ENCODE assay signal across 8 cellular contexts in genomic region chr1:64898107-64898861, GRCh38.
DNase-seq lines count a peak whose midpoint lies in the region; ATAC-seq and TF ChIP-seq lines count a peak whose summit lies in the region.

No MANE protein-coding gene starts in this region.

- H3K27me3 ChIP-seq in PC-3 (ENCODE audit: low read length), result no peaks in the 10 kb centered on the region
- H3K27me3 ChIP-seq in breast epithelium, result no peaks in the 10 kb centered on the region
- H3K27me3 ChIP-seq in kidney epithelial cell (ENCODE audit: control insufficient read depth, insufficient read depth, low read length), result no peaks in the 10 kb centered on the region

- CTCF ChIA-PET in PC-3 (lab: Charles Lee), result interaction anchor here (1.2 kb wide), 1 partner anchor 122 kb away, joined by 3 read pairs; no protein-coding TSS in a partner anchor

- H3K9ac ChIP-seq in PC-3 (ENCODE audit: low read length), result peak overlapping the region; percentile 90

- H2AFZ ChIP-seq in PC-3 (ENCODE audit: low read length), result no peak overlapping the region

- DNase-seq in D341Med (ENCODE audit: low spot score) (peak; percentile 27), PC-3 (peak; percentile 96), breast epithelium (ENCODE audit: low spot score in 2 of 2) (peak; percentile 67 to 83), kidney epithelial cell (ENCODE audit: low read depth) (peak; percentile 99), OCI-M2 (lab: John Stamatoyannopoulos, UW; ENCODE audit: unreplicated experiment) (no peak)
- peak; percentile 30 for DNase-seq in stimulated activated CD4-positive, alpha-beta T cell treated with anti-CD3 and anti-CD28 coated beads, Interleukin-2, amount 100 ng/mL, for 4 hours (ENCODE audit: low read depth)

- ATAC-seq in GM19372 (IDR thresholded peaks at IDR 0.05; ENCODE audit: low read depth, unreplicated experiment), result peak; percentile 61
- ATAC-seq in HG03354 (IDR thresholded peaks at IDR 0.05; ENCODE audit: poor library complexity, severe bottlenecking, unreplicated experiment), result peak; percentile 75
- peak; percentile 97 for ATAC-seq in PC-3

- H3K9me3 ChIP-seq in PC-3 (ENCODE audit: low read length) (no peaks in the 10 kb centered on the region), breast epithelium (no peaks in the 10 kb centered on the region)

- peak overlapping the region; percentile 71 for H3K4me2 ChIP-seq in PC-3 (ENCODE audit: low read length)

- H3K79me2 ChIP-seq in PC-3 (ENCODE audit: low read length), result peaks cover 74% of the 10 kb centered on the region

- no TSS peak for BruUV-seq in PC-3 (replicated peaks; lab: Mats Ljungman, UMichigan)

- no peak for TF ChIP-seq CTCF in PC-3 (conservative IDR thresholded peaks at IDR 0.05; ENCODE audit: low read depth, low read length)
- no peak for TF ChIP-seq CTCF in breast epithelium (IDR thresholded peaks at IDR 0.05)
- no peak for TF ChIP-seq CTCF in kidney epithelial cell (IDR thresholded peaks at IDR 0.05; ENCODE audit: insufficient read depth, low read length, poor library complexity, severe bottlenecking)

- POLR2A ChIA-PET in PC-3 (lab: Charles Lee; ENCODE audit: unreplicated experiment), result interaction anchor here (0.5 to 1.1 kb wide), 5 partner anchors 20 to 553 kb away, joined by 3 to 9 read pairs (median 5); no protein-coding TSS in a partner anchor

- no peaks in the 10 kb centered on the region for H3K9me2 ChIP-seq in PC-3 (replicated peaks; ENCODE audit: low read length)

- peak overlapping the region; percentile 39; the same call in 1 of the 2 replicates for H3K4me3 ChIP-seq in PC-3 (ENCODE audit: low read length)
- no peak overlapping the region for H3K4me3 ChIP-seq in breast epithelium
- no peak overlapping the region for H3K4me3 ChIP-seq in kidney epithelial cell (ENCODE audit: low read depth, low read length)

- H3K4me1 ChIP-seq in PC-3 (ENCODE audit: insufficient read depth, low read length) (peaks cover 34% of the 10 kb centered on the region), breast epithelium (peaks cover 0 to 11% of the 10 kb centered on the region in 2 donors)

- H3K36me3 ChIP-seq in PC-3 (ENCODE audit: low read depth, low read length) (no peaks in the 10 kb centered on the region), breast epithelium (no peaks in the 10 kb centered on the region), kidney epithelial cell (ENCODE audit: control insufficient read depth, insufficient read depth, low read length) (no peaks in the 10 kb centered on the region)

- intact Hi-C loops in PC-3 (cut with micrococcal nuclease) (loop anchor here (1.0 to 2.0 kb wide), 2 partner anchors 18 to 67 kb away; no protein-coding TSS in a partner anchor), breast epithelium (cut with DNase I; ENCODE audit: low total_unique reads) (no loop called here)

- no peak for TF ChIP-seq POLR2A in breast epithelium (IDR thresholded peaks at IDR 0.05)

- H3F3A ChIP-seq in PC-3 (ENCODE audit: low read length, unreplicated experiment), result peaks cover 15% of the 10 kb centered on the region

- H4K20me1 ChIP-seq in PC-3 (ENCODE audit: low read length), result no peaks in the 10 kb centered on the region

- peak overlapping the region; percentile 97 for H3K27ac ChIP-seq in PC-3 (ENCODE audit: low read length)
- peak overlapping the region; percentile 86 to 88 for H3K27ac ChIP-seq in breast epithelium
